In the genomic region with DNA sequence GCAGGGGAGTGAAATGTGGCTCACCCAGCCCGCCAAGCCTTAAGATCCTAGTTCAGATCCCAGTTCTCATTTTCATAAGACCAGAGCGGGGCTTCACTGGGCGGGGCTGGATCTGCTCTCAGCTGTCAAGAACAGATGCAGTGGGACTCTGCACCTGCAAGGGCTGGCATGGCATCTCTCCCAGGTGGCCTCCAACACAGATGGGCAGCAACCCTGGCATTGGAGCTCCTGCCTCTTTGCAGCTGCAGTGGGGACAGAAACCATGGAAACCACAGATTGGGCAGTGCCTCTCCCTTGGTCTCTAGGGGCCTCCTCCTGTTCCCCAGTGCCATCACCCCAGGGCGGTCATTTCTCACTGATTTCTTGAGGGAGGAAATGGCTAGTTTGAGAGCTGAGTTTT, we compare ENCODE assay signal across 17 cellular contexts.
"Had no signal": no experiment of that assay in that cellular context is flagged by ENCODE, and none has a peak within 500 bp of the region (broad histone marks: within the 10 kb centered on the region; RNA-seq: fewer than 3 reads in every experiment).

No MANE protein-coding gene starts in this region.

- H3K36me3 ChIP-seq: right lobe of liver, tibial artery, upper lobe of left lung, uterus had no signal

- H3K27me3 ChIP-seq: dorsolateral prefrontal cortex, right lobe of liver, upper lobe of left lung, uterus had no signal

- H3K4me3 Mint-ChIP-seq: naive B cell; nephron; stimulated activated memory B cell treated with anti-CD40 and anti-IgM and Interleukin-4, amounts not matched to agents 10 μg/mL and 1 μg/mL and 100 μg/mL, for 72 hours; stimulated activated naive CD8-positive, alpha-beta T cell treated with anti-CD3 and anti-CD28 coated beads, Interleukin-15, Interleukin-2, amounts not matched to agents 100 ng/mL and 50 ng/mL, for 24 hours had no signal

- DNase-seq: dorsolateral prefrontal cortex; effector CD8-positive, alpha-beta T cell; head of caudate nucleus; hippocampal formation; left colon; mesendoderm; naive B cell; psoas muscle; retina; right lobe of liver; stimulated activated CD4-positive, alpha-beta T cell treated with anti-CD3 and anti-CD28 coated beads, Interleukin-4, amount 100 ng/mL, for 24 hours; tibial artery; upper lobe of left lung; uterus had no signal

- ATAC-seq: left colon; psoas muscle; right lobe of liver; stimulated activated memory B cell treated with anti-CD40 and anti-IgM and Interleukin-4, amounts not matched to agents 10 μg/mL and 1 μg/mL and 100 μg/mL, for 72 hours had no signal

- H3K27ac ChIP-seq: dorsolateral prefrontal cortex, psoas muscle, right lobe of liver, tibial artery, upper lobe of left lung, uterus had no signal

- H3K4me3 ChIP-seq: dorsolateral prefrontal cortex, psoas muscle, right lobe of liver, tibial artery, upper lobe of left lung, uterus had no signal

- H3K4me1 ChIP-seq: psoas muscle, right lobe of liver, tibial artery, upper lobe of left lung, uterus had no signal

- H3K9me3 ChIP-seq: uterus had no signal

- H3K4me1 Mint-ChIP-seq: naive B cell; nephron; stimulated activated memory B cell treated with anti-CD40 and anti-IgM and Interleukin-4, amounts not matched to agents 10 μg/mL and 1 μg/mL and 100 μg/mL, for 72 hours had no signal
